In genomic region chr6:26329763-26330511, GRCh38 we compare ENCODE assay signal across 1 cellular context.
TF ChIP-seq lines count a peak whose summit lies in the region.

No MANE protein-coding gene starts in this region.

TF ChIP-seq in HEK293, 187 proteins besides CTCF, POLR2A, EP300 and RAD21 (continued from another document and continues in another):
- TF ChIP-seq PRDM2 (tag by site-specific recombination; IDR thresholded peaks at IDR 0.05; ENCODE audit: borderline replicate concordance): no peak
- peak; percentile 48; the same call in 1 of the 2 replicates for TF ChIP-seq ZNF335 (tag by site-specific recombination; conservative IDR thresholded peaks at IDR 0.05)
- TF ChIP-seq PRDM10 (tag by site-specific recombination; IDR thresholded peaks at IDR 0.05): 0 out of 2 replicates have a peak, but pooled peaks have one; percentile 7
- TF ChIP-seq ZNF350 (tag by site-specific recombination; IDR thresholded peaks at IDR 0.05): no peak
- no peak for TF ChIP-seq ZNF433 (tag by site-specific recombination; IDR thresholded peaks at IDR 0.05; ENCODE audit: low read depth)
- no peak for TF ChIP-seq ZNF777 (tag by site-specific recombination; IDR thresholded peaks at IDR 0.05; ENCODE audit: borderline replicate concordance)
- no peak for TF ChIP-seq ZNF707 (tag by site-specific recombination; IDR thresholded peaks at IDR 0.05)
- TF ChIP-seq ZBTB6 (tag by site-specific recombination; IDR thresholded peaks at IDR 0.05): peak; percentile 34; the same call in 1 of the 2 replicates
- TF ChIP-seq ZBTB44 (tag by site-specific recombination; IDR thresholded peaks at IDR 0.05): peak; percentile 65; the same call in 1 of the 2 replicates
- no peak for TF ChIP-seq ZNF112 (tag by site-specific recombination; IDR thresholded peaks at IDR 0.05)
- no peak for TF ChIP-seq ZNF571 (tag by site-specific recombination; IDR thresholded peaks at IDR 0.05)
- TF ChIP-seq ZNF292 (tag by site-specific recombination; IDR thresholded peaks at IDR 0.05; ENCODE audit: borderline replicate concordance, low read depth): no peak
- no peak for TF ChIP-seq HIC1 (tag by site-specific recombination; IDR thresholded peaks at IDR 0.05)
- no peak for TF ChIP-seq ZNF221 (tag by site-specific recombination; IDR thresholded peaks at IDR 0.05; ENCODE audit: borderline replicate concordance)
- TF ChIP-seq ZNF488 (tag by site-specific recombination; IDR thresholded peaks at IDR 0.05): no peak
- no peak for TF ChIP-seq BCL11A (tag by site-specific recombination; IDR thresholded peaks at IDR 0.05; ENCODE audit: low read depth)
- TF ChIP-seq ZNF132 (tag by site-specific recombination; IDR thresholded peaks at IDR 0.05; ENCODE audit: borderline replicate concordance): no peak
- no peak for TF ChIP-seq TSHZ1 (tag by site-specific recombination; IDR thresholded peaks at IDR 0.05; ENCODE audit: borderline replicate concordance)
- TF ChIP-seq ZNF19 (tag by site-specific recombination; IDR thresholded peaks at IDR 0.05; ENCODE audit: low read depth): no peak
- no peak for TF ChIP-seq ZNF423 (tag by site-specific recombination; IDR thresholded peaks at IDR 0.05)
- peak; percentile 85 for TF ChIP-seq ZSCAN30 (tag by site-specific recombination; IDR thresholded peaks at IDR 0.05)
- 0 out of 2 replicates have a peak, but pooled peaks have one; percentile 8 for TF ChIP-seq ZBTB21 (tag by site-specific recombination; IDR thresholded peaks at IDR 0.05)
- no peak for TF ChIP-seq ZNF223 (tag by site-specific recombination; IDR thresholded peaks at IDR 0.05)
- TF ChIP-seq ZNF670 (tag by site-specific recombination; IDR thresholded peaks at IDR 0.05; ENCODE audit: low read depth): no peak
- TF ChIP-seq PRDM1 (tag by site-specific recombination; IDR thresholded peaks at IDR 0.05): 0 out of 2 replicates have a peak, but pooled peaks have one; percentile 34
- TF ChIP-seq ZSCAN16 (tag by site-specific recombination; IDR thresholded peaks at IDR 0.05): no peak
- peak; percentile 19; the same call in 1 of the 2 replicates for TF ChIP-seq ZNF366 (tag by site-specific recombination; conservative IDR thresholded peaks at IDR 0.05)
- TF ChIP-seq ZBTB26 (tag by site-specific recombination; optimal IDR thresholded peaks at IDR 0.05): no peak
- TF ChIP-seq ZXDB (tag by site-specific recombination; IDR thresholded peaks at IDR 0.05): peak; percentile 56; the same call in 1 of the 2 replicates
- TF ChIP-seq ZNF449 (tag by site-specific recombination; IDR thresholded peaks at IDR 0.05): no peak
- peak; percentile 75 for TF ChIP-seq ZNF2 (tag by site-specific recombination; IDR thresholded peaks at IDR 0.05)
- peak; percentile 95 for TF ChIP-seq ZNF660 (tag by site-specific recombination; IDR thresholded peaks at IDR 0.05)
- peak; percentile 59; the same call in 1 of the 2 replicates for TF ChIP-seq SCRT1 (tag by site-specific recombination; IDR thresholded peaks at IDR 0.05; ENCODE audit: borderline replicate concordance)
- peak; percentile 68; the same call in 1 of the 2 replicates for TF ChIP-seq ZNF391 (tag by site-specific recombination; IDR thresholded peaks at IDR 0.05; ENCODE audit: borderline replicate concordance, low read depth)
